Comparison of ENCODE assay signal across 2 cellular contexts in the genomic region with DNA sequence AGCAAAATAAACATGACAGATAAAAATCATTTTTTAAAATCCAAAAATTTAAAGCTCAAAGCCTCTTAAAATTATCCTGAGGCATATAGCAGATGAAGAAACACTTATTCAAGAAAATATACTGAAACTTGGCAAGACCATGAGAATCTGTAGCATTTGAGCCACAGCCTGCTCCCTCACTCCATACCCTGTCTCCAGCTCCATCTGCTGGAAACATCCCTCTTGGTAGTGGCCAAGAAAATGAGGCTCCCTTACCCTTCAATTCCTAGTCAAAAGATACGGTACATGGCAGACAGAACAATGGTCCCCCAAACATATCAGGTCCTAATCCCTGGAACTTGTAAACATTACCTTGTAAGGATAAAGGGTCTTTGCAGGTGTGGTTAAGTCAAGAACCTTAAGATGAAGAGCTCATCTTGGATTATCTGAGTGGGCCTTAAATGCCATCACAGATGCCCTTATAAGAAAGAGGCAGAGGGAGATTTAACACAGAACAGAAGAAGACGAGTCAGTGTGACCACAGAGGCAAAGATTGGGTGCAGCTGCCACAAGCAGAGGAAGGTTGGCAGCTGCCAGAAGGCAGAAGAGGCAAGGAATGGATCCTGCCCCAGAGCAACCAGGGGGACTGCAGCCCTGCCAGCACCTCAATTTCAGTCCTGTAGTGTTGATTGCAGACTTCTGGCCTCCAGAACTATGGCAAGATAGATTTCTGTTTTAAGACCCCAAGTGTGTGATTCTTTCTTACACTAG.
TF ChIP-seq lines count a peak whose summit lies in the region.

No MANE protein-coding gene starts in this region.

TF ChIP-seq in A549, 52 proteins besides CTCF, POLR2A, EP300 and RAD21 (continued from another document):
- TF ChIP-seq, protein P1, sequence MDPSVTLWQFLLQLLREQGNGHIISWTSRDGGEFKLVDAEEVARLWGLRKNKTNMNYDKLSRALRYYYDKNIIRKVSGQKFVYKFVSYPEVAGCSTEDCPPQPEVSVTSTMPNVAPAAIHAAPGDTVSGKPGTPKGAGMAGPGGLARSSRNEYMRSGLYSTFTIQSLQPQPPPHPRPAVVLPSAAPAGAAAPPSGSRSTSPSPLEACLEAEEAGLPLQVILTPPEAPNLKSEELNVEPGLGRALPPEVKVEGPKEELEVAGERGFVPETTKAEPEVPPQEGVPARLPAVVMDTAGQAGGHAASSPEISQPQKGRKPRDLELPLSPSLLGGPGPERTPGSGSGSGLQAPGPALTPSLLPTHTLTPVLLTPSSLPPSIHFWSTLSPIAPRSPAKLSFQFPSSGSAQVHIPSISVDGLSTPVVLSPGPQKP (IDR thresholded peaks at IDR 0.05; ENCODE audit: low read depth, low read length), result no peak
- TF ChIP-seq, protein P2, sequence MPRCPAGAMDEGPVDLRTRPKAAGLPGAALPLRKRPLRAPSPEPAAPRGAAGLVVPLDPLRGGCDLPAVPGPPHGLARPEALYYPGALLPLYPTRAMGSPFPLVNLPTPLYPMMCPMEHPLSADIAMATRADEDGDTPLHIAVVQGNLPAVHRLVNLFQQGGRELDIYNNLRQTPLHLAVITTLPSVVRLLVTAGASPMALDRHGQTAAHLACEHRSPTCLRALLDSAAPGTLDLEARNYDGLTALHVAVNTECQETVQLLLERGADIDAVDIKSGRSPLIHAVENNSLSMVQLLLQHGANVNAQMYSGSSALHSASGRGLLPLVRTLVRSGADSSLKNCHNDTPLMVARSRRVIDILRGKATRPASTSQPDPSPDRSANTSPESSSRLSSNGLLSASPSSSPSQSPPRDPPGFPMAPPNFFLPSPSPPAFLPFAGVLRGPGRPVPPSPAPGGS (IDR thresholded peaks at IDR 0.05), result no peak
- no peak for TF ChIP-seq EHF (CRISPR knock-in tag; IDR thresholded peaks at IDR 0.05)
- no peak for TF ChIP-seq FOXS1 (CRISPR knock-in tag; IDR thresholded peaks at IDR 0.05)
- TF ChIP-seq JUNB (IDR thresholded peaks at IDR 0.05), result no peak
- TF ChIP-seq, protein P3, sequence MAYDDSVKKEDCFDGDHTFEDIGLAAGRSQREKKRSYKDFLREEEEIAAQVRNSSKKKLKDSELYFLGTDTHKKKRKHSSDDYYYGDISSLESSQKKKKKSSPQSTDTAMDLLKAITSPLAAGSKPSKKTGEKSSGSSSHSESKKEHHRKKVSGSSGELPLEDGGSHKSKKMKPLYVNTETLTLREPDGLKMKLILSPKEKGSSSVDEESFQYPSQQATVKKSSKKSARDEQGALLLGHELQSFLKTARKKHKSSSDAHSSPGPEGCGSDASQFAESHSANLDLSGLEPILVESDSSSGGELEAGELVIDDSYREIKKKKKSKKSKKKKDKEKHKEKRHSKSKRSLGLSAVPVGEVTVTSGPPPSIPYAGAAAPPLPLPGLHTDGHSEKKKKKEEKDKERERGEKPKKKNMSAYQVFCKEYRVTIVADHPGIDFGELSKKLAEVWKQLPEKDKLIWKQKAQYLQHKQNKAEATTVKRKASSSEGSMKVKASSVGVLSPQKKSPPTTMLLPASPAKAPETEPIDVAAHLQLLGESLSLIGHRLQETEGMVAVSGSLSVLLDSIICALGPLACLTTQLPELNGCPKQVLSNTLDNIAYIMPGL (CRISPR knock-in tag; IDR thresholded peaks at IDR 0.05; ENCODE audit: borderline replicate concordance), result no peak
- TF ChIP-seq NR3C1 (IDR thresholded peaks at IDR 0.05), result no peak
- no peak for TF ChIP-seq CHD2 (IDR thresholded peaks at IDR 0.05; ENCODE audit: low read length, partially characterized antibody)
- TF ChIP-seq MAFK (IDR thresholded peaks at IDR 0.05; ENCODE audit: partially characterized antibody), result no peak
- TF ChIP-seq PHF8 (IDR thresholded peaks at IDR 0.05; ENCODE audit: borderline replicate concordance, low read depth), result no peak
- TF ChIP-seq ZC3H11A (IDR thresholded peaks at IDR 0.05), result no peak
- TF ChIP-seq, protein P4, sequence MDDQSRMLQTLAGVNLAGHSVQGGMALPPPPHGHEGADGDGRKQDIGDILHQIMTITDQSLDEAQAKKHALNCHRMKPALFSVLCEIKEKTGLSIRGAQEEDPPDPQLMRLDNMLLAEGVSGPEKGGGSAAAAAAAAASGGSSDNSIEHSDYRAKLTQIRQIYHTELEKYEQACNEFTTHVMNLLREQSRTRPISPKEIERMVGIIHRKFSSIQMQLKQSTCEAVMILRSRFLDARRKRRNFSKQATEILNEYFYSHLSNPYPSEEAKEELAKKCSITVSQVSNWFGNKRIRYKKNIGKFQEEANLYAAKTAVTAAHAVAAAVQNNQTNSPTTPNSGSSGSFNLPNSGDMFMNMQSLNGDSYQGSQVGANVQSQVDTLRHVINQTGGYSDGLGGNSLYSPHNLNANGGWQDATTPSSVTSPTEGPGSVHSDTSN (IDR thresholded peaks at IDR 0.05), result no peak
- TF ChIP-seq POLR2AphosphoS2 (conservative IDR thresholded peaks at IDR 0.05; ENCODE audit: low read length), result no peak
TF ChIP-seq in A549: peak in this region for 0.

TF ChIP-seq in HepG2, 621 proteins besides CTCF, POLR2A, EP300 and RAD21 (continued from another document):
- TF ChIP-seq MAFK (conservative IDR thresholded peaks at IDR 0.05 in 1 of 2, IDR thresholded peaks at IDR 0.05 in 1 of 2; ENCODE audit: low read length in 2 of 2), result no peak
